ENCODE assay signal across 24 cellular contexts in the genomic region with DNA sequence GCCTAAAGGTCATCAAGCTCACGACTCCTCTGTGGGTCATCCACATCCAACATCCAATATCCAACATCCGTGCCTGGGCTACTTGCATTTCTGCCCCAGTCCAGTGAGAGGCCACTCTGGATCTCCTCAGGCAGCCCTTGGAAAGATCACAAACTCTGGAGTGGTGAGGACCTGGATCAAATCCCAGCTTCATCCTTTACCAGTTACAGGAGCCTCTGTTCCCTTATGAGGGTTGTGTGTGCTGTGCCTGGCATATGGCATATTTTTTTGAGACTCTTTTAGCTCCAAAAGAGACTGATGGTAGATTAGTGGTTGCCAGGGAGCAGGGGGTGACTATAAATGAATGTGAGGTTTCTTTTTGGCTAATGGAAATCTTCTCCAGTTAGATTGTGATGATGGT.
"Had no signal": no experiment of that assay in that cellular context is flagged by ENCODE, and none has a peak within 500 bp of the region (broad histone marks: within the 10 kb centered on the region; RNA-seq: fewer than 3 reads in every experiment).

No MANE protein-coding gene starts in this region.

- ATAC-seq: activated T-helper 17 cell treated with anti-CD3 and anti-CD28 coated beads, Interleukin-2, amount 50 U/mL, for 72 hours; K562 had no signal

- H3K9me3 ChIP-seq: Peyer's patch, SJSA1 had no signal

- H3K4me3 ChIP-seq: K562, Peyer's patch, SJSA1 had no signal

- H3K4me1 ChIP-seq: Peyer's patch, SJSA1 had no signal

- DNase-seq: activated CD4-positive, alpha-beta memory T cell treated with anti-CD3 and anti-CD28 coated beads for 36 hours; activated CD4-positive, alpha-beta T cell treated with anti-CD3 and anti-CD28 coated beads, Interleukin-2, amount 10 ng/mL, durations not matched to agents 7 days and 5 days; activated CD4-positive, CD25-positive, alpha-beta regulatory T cell; activated gamma-delta T cell; activated naive CD4-positive, alpha-beta T cell treated with anti-CD3 and anti-CD28 coated beads for 36 hours; activated T-cell treated with anti-CD3 and anti-CD28 coated beads for 4 hours; activated T-cell treated with anti-CD3 and anti-CD28 coated beads, Interleukin-2, amount 50 U/mL, for 48 hours; amygdala; Kasumi-1; NCI-H1105 treated with DMSO at 0.1 percent for 48 hours; NCI-H1436 treated with DMSO at 0.1 percent for 48 hours; NCI-H2029; NCI-H2107; NCI-H2171 treated with DMSO at 0.1 percent for 48 hours; NCI-H226; NCI-H510A treated with DMSO at 0.1 percent for 48 hours; NCI-H748 treated with DMSO at 0.1 percent for 48 hours; Peyer's patch; Right ventricle myocardium superior had no signal

- H3K27ac ChIP-seq: Peyer's patch, RWPE1, SJSA1, VCaP had no signal

- H3K27me3 ChIP-seq: Peyer's patch had no signal

- H3K36me3 ChIP-seq: Peyer's patch, SJSA1 had no signal
